ENCODE assay signal across 1 cellular context in genomic region chr16:4350365-4350786, GRCh38.
TF ChIP-seq lines count a peak whose summit lies in the region.

No MANE protein-coding gene starts in this region.

TF ChIP-seq in K562, 482 proteins besides CTCF, POLR2A, EP300 and RAD21 (continues in another document):
- TF ChIP-seq HDAC8 (tag; IDR thresholded peaks at IDR 0.05) (no peak), EGR1 (conservative IDR thresholded peaks at IDR 0.05) (no peak), SMC3 (conservative IDR thresholded peaks at IDR 0.05; ENCODE audit: insufficient read depth, low read depth, low read length) (no peak), SPI1 (IDR thresholded peaks at IDR 0.05; ENCODE audit: borderline replicate concordance, low read depth, low read length) (no peak), TOE1 (IDR thresholded peaks at IDR 0.05; ENCODE audit: borderline replicate concordance) (peak; percentile 76), TOE1 (CRISPR knock-in tag; IDR thresholded peaks at IDR 0.05; ENCODE audit: borderline replicate concordance, low read depth) (no peak), NR2C1 (IDR thresholded peaks at IDR 0.05) (peak; percentile 17; the same call in 1 of the 2 replicates), NR2C1 (tag; IDR thresholded peaks at IDR 0.05) (no peak), ELK1 (CRISPR knock-in tag; IDR thresholded peaks at IDR 0.05) (no peak), HNRNPL (IDR thresholded peaks at IDR 0.05; ENCODE audit: low read depth, low read length) (no peak), NFATC3 (IDR thresholded peaks at IDR 0.05) (no peak), EP400 (IDR thresholded peaks at IDR 0.05) (peak; percentile 67; the same call in 1 of the 2 replicates), ADNP (tag; IDR thresholded peaks at IDR 0.05) (peak; percentile 66; the same call in 1 of the 2 replicates), KAT2B (IDR thresholded peaks at IDR 0.05; ENCODE audit: low read depth, low read length) (no peak), ARNT (IDR thresholded peaks at IDR 0.05) (no peak), C11orf30 (IDR thresholded peaks at IDR 0.05; ENCODE audit: low read depth) (no peak), MAFG (tag; conservative IDR thresholded peaks at IDR 0.05) (no peak), TRIM28 (IDR thresholded peaks at IDR 0.05) (no peak), CTCFL (IDR thresholded peaks at IDR 0.05; ENCODE audit: borderline replicate concordance, insufficient read depth, low read depth, low read length, poor library complexity, severe bottlenecking) (no peak), PHB (CRISPR knock-in tag; IDR thresholded peaks at IDR 0.05) (no peak), GTF2F1 (IDR thresholded peaks at IDR 0.05; ENCODE audit: low read depth, low read length) (no peak), ELK3 (CRISPR knock-in tag; IDR thresholded peaks at IDR 0.05) (no peak), BCOR (IDR thresholded peaks at IDR 0.05) (peak; percentile 85; the same call in 1 of the 2 replicates), SIN3A (IDR thresholded peaks at IDR 0.05; ENCODE audit: borderline replicate concordance in 2 of 2, control insufficient read depth in 1 of 2, low read depth in 2 of 2, low read length in 2 of 2) (no peak), NCOA4 (IDR thresholded peaks at IDR 0.05; ENCODE audit: partially characterized antibody) (no peak), BRD4 (IDR thresholded peaks at IDR 0.05) (no peak), FOXP1 (CRISPR knock-in tag; IDR thresholded peaks at IDR 0.05) (no peak), BMI1 (IDR thresholded peaks at IDR 0.05; ENCODE audit: low read length) (no peak), FOXA1 (IDR thresholded peaks at IDR 0.05; ENCODE audit: borderline replicate concordance) (no peak), USF1 (CRISPR knock-in tag; IDR thresholded peaks at IDR 0.05) (peak; percentile 30; the same call in 1 of the 2 replicates), ZBTB33 (CRISPR knock-in tag; IDR thresholded peaks at IDR 0.05) (no peak), HMBOX1 (IDR thresholded peaks at IDR 0.05) (no peak), PML (IDR thresholded peaks at IDR 0.05; ENCODE audit: low read length) (no peak), RBM17 (IDR thresholded peaks at IDR 0.05; ENCODE audit: borderline replicate concordance, low read depth, low read length) (no peak), LARP7 (IDR thresholded peaks at IDR 0.05) (0 out of 2 replicates have a peak, but pooled peaks have one; percentile 27), ATF7 (IDR thresholded peaks at IDR 0.05) (no peak), NFIC (IDR thresholded peaks at IDR 0.05) (no peak), SMAD1 (IDR thresholded peaks at IDR 0.05; ENCODE audit: low read depth, low read length, partially characterized antibody) (no peak), HDAC1 (IDR thresholded peaks at IDR 0.05) (no peak), MLLT1 (IDR thresholded peaks at IDR 0.05) (0 out of 4 replicates have a peak, but pooled peaks of 1 of the 2 experiments have one; percentile 49), MEF2D (tag; conservative IDR thresholded peaks at IDR 0.05; ENCODE audit: low read depth) (no peak), ZNF561 (CRISPR knock-in tag; conservative IDR thresholded peaks at IDR 0.05) (no peak), ZNF408 (CRISPR knock-in tag; IDR thresholded peaks at IDR 0.05; ENCODE audit: low read depth) (no peak), FOXP4 (CRISPR knock-in tag; IDR thresholded peaks at IDR 0.05; ENCODE audit: borderline replicate concordance) (no peak), ZNF695 (CRISPR knock-in tag; IDR thresholded peaks at IDR 0.05) (no peak), ZNF24 (IDR thresholded peaks at IDR 0.05) (no peak), HOXB6 (CRISPR knock-in tag; IDR thresholded peaks at IDR 0.05; ENCODE audit: borderline replicate concordance) (no peak), BCL6 (CRISPR knock-in tag; IDR thresholded peaks at IDR 0.05) (no peak), MED1 (CRISPR knock-in tag; IDR thresholded peaks at IDR 0.05; ENCODE audit: borderline replicate concordance) (no peak), PATZ1 (CRISPR knock-in tag; IDR thresholded peaks at IDR 0.05; ENCODE audit: borderline replicate concordance) (no peak), PRMT5 (CRISPR knock-in tag; IDR thresholded peaks at IDR 0.05) (no peak; the same call in 1 of the 2 replicates), CBX1 (IDR thresholded peaks at IDR 0.05; ENCODE audit: low read depth) (no peak; the same call in 1 of the 2 replicates), VEZF1 (CRISPR knock-in tag; IDR thresholded peaks at IDR 0.05) (no peak), ATF3 (IDR thresholded peaks at IDR 0.05) (0 out of 2 replicates have a peak, but pooled peaks have one; percentile 18), ATF3 (CRISPR knock-in tag; conservative IDR thresholded peaks at IDR 0.05) (no peak), ZNF511 (CRISPR knock-in tag; IDR thresholded peaks at IDR 0.05) (no peak), SMARCA4 (IDR thresholded peaks at IDR 0.05) (peak; percentile 55; the same call in 1 of the 2 replicates)
